2 cellular contexts compared by ENCODE assay signal in the genomic region with DNA sequence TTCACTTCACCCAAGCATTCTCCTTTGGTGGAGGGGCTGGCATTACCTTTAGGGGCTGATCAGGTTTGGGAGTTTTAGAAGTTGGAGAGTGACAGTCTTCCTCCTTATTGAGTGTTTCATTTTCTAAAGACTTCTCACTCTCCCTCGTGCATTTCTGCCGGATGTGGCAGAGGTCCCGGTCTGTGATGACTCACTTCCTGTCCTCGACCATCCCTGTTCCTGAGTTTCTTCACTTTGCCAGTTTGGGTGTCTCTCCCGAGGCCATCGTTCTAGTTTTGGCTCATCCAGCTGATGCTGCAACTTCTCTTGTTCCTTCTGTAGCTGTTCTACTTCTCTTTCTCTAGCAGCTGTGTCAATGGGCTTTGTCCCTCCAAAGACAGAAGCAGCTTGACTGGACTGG.
TF ChIP-seq lines count a peak whose summit lies in the region.

No MANE protein-coding gene starts in this region.

TF ChIP-seq in liver, 16 proteins besides CTCF, POLR2A, EP300 and RAD21 (continued from another document):
- TF ChIP-seq, protein P1, sequence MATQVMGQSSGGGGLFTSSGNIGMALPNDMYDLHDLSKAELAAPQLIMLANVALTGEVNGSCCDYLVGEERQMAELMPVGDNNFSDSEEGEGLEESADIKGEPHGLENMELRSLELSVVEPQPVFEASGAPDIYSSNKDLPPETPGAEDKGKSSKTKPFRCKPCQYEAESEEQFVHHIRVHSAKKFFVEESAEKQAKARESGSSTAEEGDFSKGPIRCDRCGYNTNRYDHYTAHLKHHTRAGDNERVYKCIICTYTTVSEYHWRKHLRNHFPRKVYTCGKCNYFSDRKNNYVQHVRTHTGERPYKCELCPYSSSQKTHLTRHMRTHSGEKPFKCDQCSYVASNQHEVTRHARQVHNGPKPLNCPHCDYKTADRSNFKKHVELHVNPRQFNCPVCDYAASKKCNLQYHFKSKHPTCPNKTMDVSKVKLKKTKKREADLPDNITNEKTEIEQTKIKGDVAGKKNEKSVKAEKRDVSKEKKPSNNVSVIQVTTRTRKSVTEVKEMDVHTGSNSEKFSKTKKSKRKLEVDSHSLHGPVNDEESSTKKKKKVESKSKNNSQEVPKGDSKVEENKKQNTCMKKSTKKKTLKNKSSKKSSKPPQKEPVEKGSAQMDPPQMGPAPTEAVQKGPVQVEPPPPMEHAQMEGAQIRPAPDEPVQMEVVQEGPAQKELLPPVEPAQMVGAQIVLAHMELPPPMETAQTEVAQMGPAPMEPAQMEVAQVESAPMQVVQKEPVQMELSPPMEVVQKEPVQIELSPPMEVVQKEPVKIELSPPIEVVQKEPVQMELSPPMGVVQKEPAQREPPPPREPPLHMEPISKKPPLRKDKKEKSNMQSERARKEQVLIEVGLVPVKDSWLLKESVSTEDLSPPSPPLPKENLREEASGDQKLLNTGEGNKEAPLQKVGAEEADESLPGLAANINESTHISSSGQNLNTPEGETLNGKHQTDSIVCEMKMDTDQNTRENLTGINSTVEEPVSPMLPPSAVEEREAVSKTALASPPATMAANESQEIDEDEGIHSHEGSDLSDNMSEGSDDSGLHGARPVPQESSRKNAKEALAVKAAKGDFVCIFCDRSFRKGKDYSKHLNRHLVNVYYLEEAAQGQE (IDR thresholded peaks at IDR 0.05): no peak
- TF ChIP-seq, protein P2, sequence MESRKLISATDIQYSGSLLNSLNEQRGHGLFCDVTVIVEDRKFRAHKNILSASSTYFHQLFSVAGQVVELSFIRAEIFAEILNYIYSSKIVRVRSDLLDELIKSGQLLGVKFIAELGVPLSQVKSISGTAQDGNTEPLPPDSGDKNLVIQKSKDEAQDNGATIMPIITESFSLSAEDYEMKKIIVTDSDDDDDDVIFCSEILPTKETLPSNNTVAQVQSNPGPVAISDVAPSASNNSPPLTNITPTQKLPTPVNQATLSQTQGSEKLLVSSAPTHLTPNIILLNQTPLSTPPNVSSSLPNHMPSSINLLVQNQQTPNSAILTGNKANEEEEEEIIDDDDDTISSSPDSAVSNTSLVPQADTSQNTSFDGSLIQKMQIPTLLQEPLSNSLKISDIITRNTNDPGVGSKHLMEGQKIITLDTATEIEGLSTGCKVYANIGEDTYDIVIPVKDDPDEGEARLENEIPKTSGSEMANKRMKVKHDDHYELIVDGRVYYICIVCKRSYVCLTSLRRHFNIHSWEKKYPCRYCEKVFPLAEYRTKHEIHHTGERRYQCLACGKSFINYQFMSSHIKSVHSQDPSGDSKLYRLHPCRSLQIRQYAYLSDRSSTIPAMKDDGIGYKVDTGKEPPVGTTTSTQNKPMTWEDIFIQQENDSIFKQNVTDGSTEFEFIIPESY (IDR thresholded peaks at IDR 0.05): no peak
- TF ChIP-seq HNF4A (conservative IDR thresholded peaks at IDR 0.05): no peak
- TF ChIP-seq, protein P3, sequence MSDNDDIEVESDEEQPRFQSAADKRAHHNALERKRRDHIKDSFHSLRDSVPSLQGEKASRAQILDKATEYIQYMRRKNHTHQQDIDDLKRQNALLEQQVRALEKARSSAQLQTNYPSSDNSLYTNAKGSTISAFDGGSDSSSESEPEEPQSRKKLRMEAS (IDR thresholded peaks at IDR 0.05): peak; percentile 23
- peak; percentile 53 to 60 for TF ChIP-seq GABPA (IDR thresholded peaks at IDR 0.05 in 1 of 2, conservative IDR thresholded peaks at IDR 0.05 in 1 of 2)
- TF ChIP-seq RXRA (IDR thresholded peaks at IDR 0.05): peak in 1 of 2 donors; percentile 6
- peak in 1 of 2 donors; percentile 60 for TF ChIP-seq JUND (IDR thresholded peaks at IDR 0.05)
- no peak for TF ChIP-seq FOXA2 (IDR thresholded peaks at IDR 0.05)
- TF ChIP-seq FOXA1 (IDR thresholded peaks at IDR 0.05): no peak
- no peak for TF ChIP-seq SP1 (IDR thresholded peaks at IDR 0.05)
- TF ChIP-seq, protein P4, sequence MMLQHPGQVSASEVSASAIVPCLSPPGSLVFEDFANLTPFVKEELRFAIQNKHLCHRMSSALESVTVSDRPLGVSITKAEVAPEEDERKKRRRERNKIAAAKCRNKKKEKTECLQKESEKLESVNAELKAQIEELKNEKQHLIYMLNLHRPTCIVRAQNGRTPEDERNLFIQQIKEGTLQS (IDR thresholded peaks at IDR 0.05): no peak
TF ChIP-seq in liver: peak in this region for 4.

TF ChIP-seq in HepG2, 621 proteins besides CTCF, POLR2A, EP300 and RAD21 (continued from another document):
- TF ChIP-seq, protein P5, sequence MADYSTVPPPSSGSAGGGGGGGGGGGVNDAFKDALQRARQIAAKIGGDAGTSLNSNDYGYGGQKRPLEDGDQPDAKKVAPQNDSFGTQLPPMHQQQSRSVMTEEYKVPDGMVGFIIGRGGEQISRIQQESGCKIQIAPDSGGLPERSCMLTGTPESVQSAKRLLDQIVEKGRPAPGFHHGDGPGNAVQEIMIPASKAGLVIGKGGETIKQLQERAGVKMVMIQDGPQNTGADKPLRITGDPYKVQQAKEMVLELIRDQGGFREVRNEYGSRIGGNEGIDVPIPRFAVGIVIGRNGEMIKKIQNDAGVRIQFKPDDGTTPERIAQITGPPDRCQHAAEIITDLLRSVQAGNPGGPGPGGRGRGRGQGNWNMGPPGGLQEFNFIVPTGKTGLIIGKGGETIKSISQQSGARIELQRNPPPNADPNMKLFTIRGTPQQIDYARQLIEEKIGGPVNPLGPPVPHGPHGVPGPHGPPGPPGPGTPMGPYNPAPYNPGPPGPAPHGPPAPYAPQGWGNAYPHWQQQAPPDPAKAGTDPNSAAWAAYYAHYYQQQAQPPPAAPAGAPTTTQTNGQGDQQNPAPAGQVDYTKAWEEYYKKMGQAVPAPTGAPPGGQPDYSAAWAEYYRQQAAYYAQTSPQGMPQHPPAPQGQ (CRISPR knock-in tag; IDR thresholded peaks at IDR 0.05; ENCODE audit: borderline replicate concordance): no peak
- TF ChIP-seq ZIK1 (CRISPR knock-in tag; IDR thresholded peaks at IDR 0.05; ENCODE audit: borderline replicate concordance, low read depth): no peak
- TF ChIP-seq, protein P6, sequence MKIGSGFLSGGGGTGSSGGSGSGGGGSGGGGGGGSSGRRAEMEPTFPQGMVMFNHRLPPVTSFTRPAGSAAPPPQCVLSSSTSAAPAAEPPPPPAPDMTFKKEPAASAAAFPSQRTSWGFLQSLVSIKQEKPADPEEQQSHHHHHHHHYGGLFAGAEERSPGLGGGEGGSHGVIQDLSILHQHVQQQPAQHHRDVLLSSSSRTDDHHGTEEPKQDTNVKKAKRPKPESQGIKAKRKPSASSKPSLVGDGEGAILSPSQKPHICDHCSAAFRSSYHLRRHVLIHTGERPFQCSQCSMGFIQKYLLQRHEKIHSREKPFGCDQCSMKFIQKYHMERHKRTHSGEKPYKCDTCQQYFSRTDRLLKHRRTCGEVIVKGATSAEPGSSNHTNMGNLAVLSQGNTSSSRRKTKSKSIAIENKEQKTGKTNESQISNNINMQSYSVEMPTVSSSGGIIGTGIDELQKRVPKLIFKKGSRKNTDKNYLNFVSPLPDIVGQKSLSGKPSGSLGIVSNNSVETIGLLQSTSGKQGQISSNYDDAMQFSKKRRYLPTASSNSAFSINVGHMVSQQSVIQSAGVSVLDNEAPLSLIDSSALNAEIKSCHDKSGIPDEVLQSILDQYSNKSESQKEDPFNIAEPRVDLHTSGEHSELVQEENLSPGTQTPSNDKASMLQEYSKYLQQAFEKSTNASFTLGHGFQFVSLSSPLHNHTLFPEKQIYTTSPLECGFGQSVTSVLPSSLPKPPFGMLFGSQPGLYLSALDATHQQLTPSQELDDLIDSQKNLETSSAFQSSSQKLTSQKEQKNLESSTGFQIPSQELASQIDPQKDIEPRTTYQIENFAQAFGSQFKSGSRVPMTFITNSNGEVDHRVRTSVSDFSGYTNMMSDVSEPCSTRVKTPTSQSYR (CRISPR knock-in tag; IDR thresholded peaks at IDR 0.05; ENCODE audit: borderline replicate concordance): no peak
- TF ChIP-seq, protein P7, sequence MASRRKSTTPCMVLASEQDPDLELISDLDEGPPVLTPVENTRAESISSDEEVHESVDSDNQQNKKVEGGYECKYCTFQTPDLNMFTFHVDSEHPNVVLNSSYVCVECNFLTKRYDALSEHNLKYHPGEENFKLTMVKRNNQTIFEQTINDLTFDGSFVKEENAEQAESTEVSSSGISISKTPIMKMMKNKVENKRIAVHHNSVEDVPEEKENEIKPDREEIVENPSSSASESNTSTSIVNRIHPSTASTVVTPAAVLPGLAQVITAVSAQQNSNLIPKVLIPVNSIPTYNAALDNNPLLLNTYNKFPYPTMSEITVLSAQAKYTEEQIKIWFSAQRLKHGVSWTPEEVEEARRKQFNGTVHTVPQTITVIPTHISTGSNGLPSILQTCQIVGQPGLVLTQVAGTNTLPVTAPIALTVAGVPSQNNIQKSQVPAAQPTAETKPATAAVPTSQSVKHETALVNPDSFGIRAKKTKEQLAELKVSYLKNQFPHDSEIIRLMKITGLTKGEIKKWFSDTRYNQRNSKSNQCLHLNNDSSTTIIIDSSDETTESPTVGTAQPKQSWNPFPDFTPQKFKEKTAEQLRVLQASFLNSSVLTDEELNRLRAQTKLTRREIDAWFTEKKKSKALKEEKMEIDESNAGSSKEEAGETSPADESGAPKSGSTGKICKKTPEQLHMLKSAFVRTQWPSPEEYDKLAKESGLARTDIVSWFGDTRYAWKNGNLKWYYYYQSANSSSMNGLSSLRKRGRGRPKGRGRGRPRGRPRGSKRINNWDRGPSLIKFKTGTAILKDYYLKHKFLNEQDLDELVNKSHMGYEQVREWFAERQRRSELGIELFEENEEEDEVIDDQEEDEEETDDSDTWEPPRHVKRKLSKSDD (CRISPR knock-in tag; IDR thresholded peaks at IDR 0.05; ENCODE audit: low read depth): no peak
- no peak for TF ChIP-seq PTBP1 (IDR thresholded peaks at IDR 0.05; ENCODE audit: low read depth, low read length, poor library complexity, severe bottlenecking)
- TF ChIP-seq ZNF343 (CRISPR knock-in tag; IDR thresholded peaks at IDR 0.05): no peak
- TF ChIP-seq SOX6 (IDR thresholded peaks at IDR 0.05): no peak
- TF ChIP-seq SOX6 (CRISPR knock-in tag; IDR thresholded peaks at IDR 0.05): no peak
- TF ChIP-seq RBFOX2 (IDR thresholded peaks at IDR 0.05; ENCODE audit: low read depth, low read length): no peak
- TF ChIP-seq ZNF510 (CRISPR knock-in tag; IDR thresholded peaks at IDR 0.05; ENCODE audit: low read depth): no peak
- no peak for TF ChIP-seq MZF1 (CRISPR knock-in tag; IDR thresholded peaks at IDR 0.05; ENCODE audit: borderline replicate concordance)
- TF ChIP-seq, protein P8, sequence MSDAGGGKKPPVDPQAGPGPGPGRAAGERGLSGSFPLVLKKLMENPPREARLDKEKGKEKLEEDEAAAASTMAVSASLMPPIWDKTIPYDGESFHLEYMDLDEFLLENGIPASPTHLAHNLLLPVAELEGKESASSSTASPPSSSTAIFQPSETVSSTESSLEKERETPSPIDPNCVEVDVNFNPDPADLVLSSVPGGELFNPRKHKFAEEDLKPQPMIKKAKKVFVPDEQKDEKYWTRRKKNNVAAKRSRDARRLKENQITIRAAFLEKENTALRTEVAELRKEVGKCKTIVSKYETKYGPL (CRISPR knock-in tag; IDR thresholded peaks at IDR 0.05): no peak
- no peak for TF ChIP-seq ZNF629 (CRISPR knock-in tag; conservative IDR thresholded peaks at IDR 0.05)
- TF ChIP-seq, protein P9, sequence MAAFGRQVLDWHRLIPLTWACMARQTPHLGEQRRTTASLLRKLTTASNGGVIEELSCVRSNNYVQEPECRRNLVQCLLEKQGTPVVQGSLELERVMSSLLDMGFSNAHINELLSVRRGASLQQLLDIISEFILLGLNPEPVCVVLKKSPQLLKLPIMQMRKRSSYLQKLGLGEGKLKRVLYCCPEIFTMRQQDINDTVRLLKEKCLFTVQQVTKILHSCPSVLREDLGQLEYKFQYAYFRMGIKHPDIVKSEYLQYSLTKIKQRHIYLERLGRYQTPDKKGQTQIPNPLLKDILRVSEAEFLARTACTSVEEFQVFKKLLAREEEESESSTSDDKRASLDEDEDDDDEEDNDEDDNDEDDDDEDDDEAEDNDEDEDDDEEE (CRISPR knock-in tag; IDR thresholded peaks at IDR 0.05): no peak
